8 cellular contexts compared by ENCODE assay signal in genomic region chr15:84716036-84716732, GRCh38. TPM values are rescaled to one million over a fixed set of nuclear protein-coding genes. Genes with fewer than 3 reads are reported as not detected.
A peak's percentile ranks its signal among the peaks of the same experiment; 100 is the strongest.
DNase-seq lines count a peak whose midpoint lies in the region; ATAC-seq and TF ChIP-seq lines count a peak whose summit lies in the region.

Gene SEC11A, minus strand, starts transcription at chr15:84716139. Its CDS starts 64 bp downstream, at chr15:84716075.

- H3K36me3 ChIP-seq in osteoblast (ENCODE audit: insufficient read depth, low read length) (peaks cover 5% of the 10 kb centered on the region), thoracic aorta (peaks cover 1% of the 10 kb centered on the region)

- H3K27ac ChIP-seq in osteoblast (ENCODE audit: low read depth, low read length): peak within 1 kb of the TSS; percentile 83
- H3K27ac ChIP-seq in thoracic aorta: peak within 1 kb of the TSS; percentile 81 to 88

- ATAC-seq in HG02610 (IDR thresholded peaks at IDR 0.05; ENCODE audit: unreplicated experiment) (peak; percentile 95), thoracic aorta (ENCODE audit: insufficient number of reproducible peaks, low FRiP score, low read depth) (peak; percentile 95)

- H3K27me3 Mint-ChIP-seq in activated naive CD8-positive, alpha-beta T cell: no peaks in the 10 kb centered on the region
- H3K27me3 Mint-ChIP-seq in glutamatergic neuron (ENCODE audit: unreplicated experiment): peaks cover 1% of the 10 kb centered on the region

- peaks cover 2% of the 10 kb centered on the region for H3K36me3 Mint-ChIP-seq in activated naive CD8-positive, alpha-beta T cell
- H3K36me3 Mint-ChIP-seq in glutamatergic neuron (ENCODE audit: unreplicated experiment): no peaks in the 10 kb centered on the region

- H3K27me3 ChIP-seq in osteoblast (ENCODE audit: insufficient read depth, low read length): no peaks in the 10 kb centered on the region
- no peaks in the 10 kb centered on the region for H3K27me3 ChIP-seq in thoracic aorta (replicated peaks; ENCODE audit: insufficient read depth)

- H3K4me2 ChIP-seq in osteoblast (ENCODE audit: insufficient read depth, low read length): peak within 1 kb of the TSS; percentile 96

- peaks cover 48% of the 10 kb centered on the region for H3K79me2 ChIP-seq in osteoblast (ENCODE audit: insufficient read depth, low read length)

- H4K20me1 ChIP-seq in osteoblast (ENCODE audit: insufficient read depth, low read length): peaks cover 15% of the 10 kb centered on the region

- H3K9me3 ChIP-seq in osteoblast (ENCODE audit: low read depth, low read length) (no peaks in the 10 kb centered on the region), thoracic aorta (no peaks in the 10 kb centered on the region)

- H3K4me3 Mint-ChIP-seq in activated naive CD8-positive, alpha-beta T cell: peak within 1 kb of the TSS; percentile 99
- H3K4me3 Mint-ChIP-seq in glutamatergic neuron (ENCODE audit: unreplicated experiment): peak within 1 kb of the TSS; percentile 97

- H3K4me3 ChIP-seq in GM08714 (ENCODE audit: low read length) (peak within 1 kb of the TSS; percentile 86), osteoblast (ENCODE audit: insufficient read depth, low read length) (peak within 1 kb of the TSS; percentile 98), thoracic aorta (peak within 1 kb of the TSS; percentile 84)

- TF ChIP-seq CTCF in glutamatergic neuron (IDR thresholded peaks at IDR 0.05; ENCODE audit: partially characterized antibody, unreplicated experiment) (no peak), osteoblast (IDR thresholded peaks at IDR 0.05; ENCODE audit: extremely low read depth, low read depth, low read length) (no peak), thoracic aorta (IDR thresholded peaks at IDR 0.05) (no peak)

- H3K4me1 Mint-ChIP-seq in activated naive CD8-positive, alpha-beta T cell (ENCODE audit: low read depth): peaks cover 52% of the 10 kb centered on the region
- H3K4me1 Mint-ChIP-seq in glutamatergic neuron (ENCODE audit: low read depth, unreplicated experiment): peaks cover 4% of the 10 kb centered on the region

- H3K27ac Mint-ChIP-seq in activated naive CD8-positive, alpha-beta T cell: peak within 1 kb of the TSS; percentile 98
- H3K27ac Mint-ChIP-seq in glutamatergic neuron (ENCODE audit: unreplicated experiment): peak within 1 kb of the TSS; percentile 92

- no peaks in the 10 kb centered on the region for H3K9me3 Mint-ChIP-seq in activated naive CD8-positive, alpha-beta T cell (ENCODE audit: low read depth)
- peaks cover 7% of the 10 kb centered on the region for H3K9me3 Mint-ChIP-seq in glutamatergic neuron (ENCODE audit: unreplicated experiment)

- peak within 1 kb of the TSS; percentile 98 for H2AFZ ChIP-seq in osteoblast (ENCODE audit: low read length)

- DNase-seq in NCI-H1092 treated with DMSO at 0.1 percent for 48 hours (lab: John Stamatoyannopoulos, UW): peak; percentile 83
- peak; percentile 84 for DNase-seq in SKM-1 (lab: John Stamatoyannopoulos, UW; ENCODE audit: unreplicated experiment)
- DNase-seq in glutamatergic neuron: peak; percentile 97
- peak; percentile 97 for DNase-seq in osteoblast (ENCODE audit: insufficient read length, low spot score, missing footprints)
- peak; percentile 80 for DNase-seq in thoracic aorta (ENCODE audit: low spot score)

- H3K4me1 ChIP-seq in osteoblast (ENCODE audit: insufficient read depth, low read length) (peaks cover 11% of the 10 kb centered on the region), thoracic aorta (ENCODE audit: control insufficient read depth in 1 of 2, low read depth in 2 of 2) (peaks cover 17 to 32% of the 10 kb centered on the region in 2 donors)

RNA-seq across cellular contexts. Expression of gene SEC11A, which starts in this region (rescaled TPM):
- total RNA-seq in glutamatergic neuron (ENCODE audit: unreplicated experiment): 84.3 TPM
- 200 and 202 TPM in 2 replicates for total RNA-seq in osteoblast
- total RNA-seq in thoracic aorta: 100 to 1,000 TPM in 1 of 2 donors, 10 to 100 TPM in 1; 97.1 to 122 TPM

Comparison
In these comparisons a context has a peak if more than half of its experiments do, and no peak if none do; other contexts are left out.
1. Peak in every context shown above with its lines: DNase-seq, ATAC-seq, H3K4me3 ChIP-seq and H3K27ac ChIP-seq.